In the genomic region with DNA sequence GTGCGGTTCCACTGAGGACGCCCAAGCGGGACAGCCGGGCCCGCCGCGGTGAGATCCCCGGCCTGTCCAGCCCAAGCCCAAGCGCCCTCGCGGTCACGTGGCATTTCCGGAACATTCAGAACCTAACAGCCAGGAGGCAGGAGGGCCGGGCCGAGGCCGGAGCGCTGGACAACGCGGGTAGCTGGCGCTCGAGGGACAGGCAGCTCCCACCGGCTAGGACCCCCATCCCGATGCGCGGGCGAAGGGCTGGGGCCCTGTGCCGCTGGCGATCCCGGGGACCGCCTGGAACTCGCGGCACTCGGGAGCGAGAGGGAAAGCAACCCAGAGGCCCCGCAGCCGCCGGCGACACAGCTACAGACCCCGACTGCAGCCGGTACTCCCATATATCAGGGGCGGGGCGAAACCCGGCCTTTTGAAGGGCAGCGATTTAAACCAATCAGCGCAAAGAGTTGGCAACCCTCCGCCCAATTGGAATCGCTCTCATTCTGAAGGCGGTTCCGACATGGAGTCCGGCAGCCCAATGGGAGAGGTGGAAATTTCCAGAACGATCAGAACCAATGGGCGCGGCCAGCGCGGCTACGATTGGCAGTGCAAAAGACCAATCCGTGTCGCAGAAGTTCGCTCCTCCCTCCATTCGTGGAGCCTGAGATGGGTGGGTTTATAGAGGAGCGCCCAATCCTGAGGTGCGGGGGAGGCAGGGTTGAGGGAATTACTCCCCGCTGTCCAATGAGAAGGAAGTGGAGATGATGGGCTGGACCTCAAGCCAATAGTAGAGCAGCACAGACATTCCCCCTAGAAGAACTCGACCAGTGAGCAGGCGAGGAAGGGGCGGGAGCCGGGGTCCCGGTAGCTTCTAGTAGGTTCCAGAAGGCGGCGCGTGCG, we compare ENCODE assay signal across 8 cellular contexts. TPM values are rescaled to one million over a fixed set of nuclear protein-coding genes. Genes with fewer than 3 reads are reported as not detected.
DNase-seq lines count a peak whose midpoint lies in the region; ATAC-seq and TF ChIP-seq lines count a peak whose summit lies in the region.

TSS of gene STIP1 (plus strand) at position 849 of the 882 bp plus-strand sequence. CDS start 91 bp downstream, outside the sequence.

- H3K27ac ChIP-seq in cingulate gyrus (ENCODE audit: low read depth, low read length): peak within 1 kb of the TSS; percentile 100

- no peaks in the 10 kb centered on the region; the same call in 1 of the 2 replicates for H3K4me1 ChIP-seq in BE2C

- peak; percentile 76 for ATAC-seq in HG03442 (IDR thresholded peaks at IDR 0.05; ENCODE audit: unreplicated experiment)
- peak; percentile 92 for ATAC-seq in activated CD4-positive, alpha-beta T cell treated with anti-CD3 and anti-CD28 coated beads for 36 hours

- intact Hi-C loops in activated CD4-positive, alpha-beta T cell treated with anti-CD3 and anti-CD28 coated beads for 36 hours (cut with DNase I, micrococcal nuclease): loop anchor here (1.0 to 10.0 kb wide), 18 partner anchors 19 to 1458 kb away; partner anchors contain the start of genes ESRRA (in 2 of the 2), MACROD1 (in 2 of the 2), NUDT22 (in 2 of the 2) and TRPT1 (in 2 of the 2)

- H3K4me3 ChIP-seq in BE2C (ENCODE audit: low read depth, low read length): peak within 1 kb of the TSS; percentile 65

- peaks cover 42% of the 10 kb centered on the region for H3K4me1 Mint-ChIP-seq in activated CD4-positive, alpha-beta T cell treated with anti-CD3 and anti-CD28 coated beads for 36 hours

- CTCF ChIA-PET in activated CD4-positive, alpha-beta T cell treated with anti-CD3 and anti-CD28 coated beads for 36 hours (lab: Charles Lee): interaction anchor here (0.6 to 3.9 kb wide), 9 partner anchors 10 to 340 kb away, joined by 3 to 40 read pairs (median 4); partner anchors contain the start of genes FERMT3, FKBP2, PRDX5 and TRMT112

- H3K27me3 ChIP-seq in BE2C: no peaks in the 10 kb centered on the region

- TF ChIP-seq CTCF in BE2C (IDR thresholded peaks at IDR 0.05; ENCODE audit: low read depth, low read length): 0 out of 2 replicates have a peak, but pooled peaks have one; percentile 14

- peaks cover 9% of the 10 kb centered on the region for H3K36me3 ChIP-seq in BE2C

- peaks cover 13% of the 10 kb centered on the region for H3K36me3 Mint-ChIP-seq in activated CD4-positive, alpha-beta T cell treated with anti-CD3 and anti-CD28 coated beads for 36 hours (ENCODE audit: low read depth)

- DNase-seq in BE2C: peak; percentile 93
- peak; percentile 98 for DNase-seq in GM19238 (ENCODE audit: insufficient read length, low spot score)
- DNase-seq in NCI-H524 (lab: John Stamatoyannopoulos, UW): peak; percentile 100
- peak; percentile 99 for DNase-seq in activated CD4-positive, alpha-beta T cell treated with anti-CD3 and anti-CD28 coated beads for 36 hours
- peak; percentile 100 for DNase-seq in kidney glomerular epithelial cell (lab: John Stamatoyannopoulos, UW)
- DNase-seq in stimulated activated CD4-positive, alpha-beta T cell treated with anti-CD3 and anti-CD28 coated beads, Interleukin-1b, Interleukin-23, amount 100 ng/mL, for 24 hours (ENCODE audit: low read depth in 4 of 4, low spot score in 1 of 4): peak; percentile 93 to 96 (median 94)

- H3K27me3 Mint-ChIP-seq in activated CD4-positive, alpha-beta T cell treated with anti-CD3 and anti-CD28 coated beads for 36 hours: no peaks in the 10 kb centered on the region

- no peaks in the 10 kb centered on the region for H3K9me3 Mint-ChIP-seq in activated CD4-positive, alpha-beta T cell treated with anti-CD3 and anti-CD28 coated beads for 36 hours (ENCODE audit: low read depth)

- no peak within 1 kb of the TSS for H3K4me3 Mint-ChIP-seq in activated CD4-positive, alpha-beta T cell treated with anti-CD3 and anti-CD28 coated beads for 36 hours

- peak within 1 kb of the TSS; percentile 92 for H3K27ac Mint-ChIP-seq in activated CD4-positive, alpha-beta T cell treated with anti-CD3 and anti-CD28 coated beads for 36 hours

- POLR2A ChIA-PET in activated CD4-positive, alpha-beta T cell treated with anti-CD3 and anti-CD28 coated beads for 36 hours (lab: Charles Lee): interaction anchor here (0.9 to 2.3 kb wide), 9 partner anchors 10 to 1432 kb away, joined by 3 to 24 read pairs (median 3); partner anchors contain the start of genes FERMT3, PPP1R14B, PRDX5 and TRMT112

- no peaks in the 10 kb centered on the region for H3K9me3 ChIP-seq in BE2C

RNA-seq across cellular contexts. Expression of gene STIP1, which starts in this region (rescaled TPM):
- polyA plus RNA-seq in BE2C (2012; ENCODE audit: insufficient read depth, insufficient read length, low read depth): 313 TPM
- total RNA-seq in activated CD4-positive, alpha-beta T cell treated with anti-CD3 and anti-CD28 coated beads for 36 hours: 100 to 1,000 TPM; 398 to 403 TPM

Comparison
In these comparisons a context has a peak if more than half of its experiments do, and no peak if none do; other contexts are left out.
1. Peak in every context shown above with its lines: DNase-seq, ATAC-seq, H3K4me3 ChIP-seq and H3K27ac ChIP-seq.